Comparison of ENCODE assay signal across 8 cellular contexts in the genomic region with DNA sequence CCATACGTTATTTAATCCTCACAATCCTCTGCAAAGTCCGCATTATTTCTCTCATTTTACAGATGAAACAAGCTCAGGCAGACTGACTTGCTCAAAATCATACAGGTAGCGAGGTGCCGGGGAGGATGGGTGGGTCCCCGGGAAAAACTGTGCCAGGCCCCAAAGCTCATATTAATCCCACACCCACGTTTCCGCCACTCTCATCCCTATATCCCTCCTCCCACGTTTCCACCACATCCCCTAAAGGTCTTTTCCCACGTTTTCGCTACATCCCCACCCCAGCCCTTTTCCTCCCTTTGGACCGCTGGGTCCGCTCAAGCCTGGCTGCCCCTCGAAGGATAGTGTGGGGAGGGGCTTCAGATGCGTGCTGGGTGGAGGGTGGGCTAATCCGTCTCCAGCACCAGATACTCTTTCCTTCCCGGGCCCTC. TPM values are rescaled to one million over a fixed set of nuclear protein-coding genes. Genes with fewer than 3 reads are reported as not detected.
A peak's percentile ranks its signal among the peaks of the same experiment; 100 is the strongest.
DNase-seq lines count a peak whose midpoint lies in the region; ATAC-seq, FAIRE-seq and TF ChIP-seq lines count a peak whose summit lies in the region.

No MANE protein-coding gene starts in this region.

- no peak for TF ChIP-seq POLR2A in GM12892 (IDR thresholded peaks at IDR 0.05; ENCODE audit: low read depth, low read length)

- peak overlapping the region; percentile 74 for H3K4me3 Mint-ChIP-seq in activated CD4-positive, alpha-beta T cell treated with anti-CD3 and anti-CD28 coated beads, Interleukin-2, amount 10 ng/mL, durations not matched to agents 7 days and 5 days
- H3K4me3 Mint-ChIP-seq in activated naive CD8-positive, alpha-beta T cell treated with anti-CD3 and anti-CD28 coated beads for 36 hours = peak overlapping the region; percentile 81

- FAIRE-seq in GM12892 (lab: Jason Lieb, UNC) = no peak

- CTCF ChIA-PET in activated CD4-positive, alpha-beta T cell treated with anti-CD3 and anti-CD28 coated beads, Interleukin-2, amount 10 ng/mL, durations not matched to agents 7 days and 5 days (lab: Charles Lee) = interaction anchor here (1.0 kb wide), 1 partner anchor 694 kb away, joined by 3 read pairs; no protein-coding TSS in a partner anchor

- H3K4me1 ChIP-seq in thoracic aorta (ENCODE audit: control insufficient read depth in 1 of 2, low read depth in 2 of 2) = peaks cover 6 to 17% of the 10 kb centered on the region in 2 donors

- no peaks in the 10 kb centered on the region for H3K36me3 ChIP-seq in kidney epithelial cell (ENCODE audit: control insufficient read depth, insufficient read depth, low read length)
- H3K36me3 ChIP-seq in thoracic aorta = no peaks in the 10 kb centered on the region

- H3K4me1 Mint-ChIP-seq in activated CD4-positive, alpha-beta T cell treated with anti-CD3 and anti-CD28 coated beads, Interleukin-2, amount 10 ng/mL, durations not matched to agents 7 days and 5 days = peaks cover 25% of the 10 kb centered on the region
- H3K4me1 Mint-ChIP-seq in activated naive CD8-positive, alpha-beta T cell treated with anti-CD3 and anti-CD28 coated beads for 36 hours = peaks cover 12% of the 10 kb centered on the region

- no peaks in the 10 kb centered on the region for H3K36me3 Mint-ChIP-seq in activated CD4-positive, alpha-beta T cell treated with anti-CD3 and anti-CD28 coated beads, Interleukin-2, amount 10 ng/mL, durations not matched to agents 7 days and 5 days (ENCODE audit: low read depth)
- H3K36me3 Mint-ChIP-seq in activated naive CD8-positive, alpha-beta T cell treated with anti-CD3 and anti-CD28 coated beads for 36 hours = no peaks in the 10 kb centered on the region

- ATAC-seq in thoracic aorta (ENCODE audit: insufficient number of reproducible peaks, low FRiP score, low read depth) = peak; percentile 26
- ATAC-seq in GM18858 (IDR thresholded peaks at IDR 0.05; ENCODE audit: unreplicated experiment) = no peak

- peak overlapping the region; percentile 79 for H3K27ac Mint-ChIP-seq in activated CD4-positive, alpha-beta T cell treated with anti-CD3 and anti-CD28 coated beads, Interleukin-2, amount 10 ng/mL, durations not matched to agents 7 days and 5 days
- H3K27ac Mint-ChIP-seq in activated naive CD8-positive, alpha-beta T cell treated with anti-CD3 and anti-CD28 coated beads for 36 hours = peak overlapping the region; percentile 42

- H3K27ac ChIP-seq in thoracic aorta = peak overlapping the region; percentile 46 to 65

- H3K9me3 ChIP-seq in thoracic aorta = no peaks in the 10 kb centered on the region

- H3K9me3 Mint-ChIP-seq in activated CD4-positive, alpha-beta T cell treated with anti-CD3 and anti-CD28 coated beads, Interleukin-2, amount 10 ng/mL, durations not matched to agents 7 days and 5 days = no peaks in the 10 kb centered on the region
- no peaks in the 10 kb centered on the region for H3K9me3 Mint-ChIP-seq in activated naive CD8-positive, alpha-beta T cell treated with anti-CD3 and anti-CD28 coated beads for 36 hours

- POLR2A ChIA-PET in activated CD4-positive, alpha-beta T cell treated with anti-CD3 and anti-CD28 coated beads, Interleukin-2, amount 10 ng/mL, durations not matched to agents 7 days and 5 days (lab: Charles Lee) = no interaction called here

- no peaks in the 10 kb centered on the region for H3K27me3 Mint-ChIP-seq in activated CD4-positive, alpha-beta T cell treated with anti-CD3 and anti-CD28 coated beads, Interleukin-2, amount 10 ng/mL, durations not matched to agents 7 days and 5 days
- H3K27me3 Mint-ChIP-seq in activated naive CD8-positive, alpha-beta T cell treated with anti-CD3 and anti-CD28 coated beads for 36 hours = peaks cover 9% of the 10 kb centered on the region

- H3K27me3 ChIP-seq in kidney epithelial cell (ENCODE audit: control insufficient read depth, insufficient read depth, low read length) = no peaks in the 10 kb centered on the region
- H3K27me3 ChIP-seq in thoracic aorta (replicated peaks; ENCODE audit: insufficient read depth) = no peaks in the 10 kb centered on the region

- H3K4me3 ChIP-seq in kidney epithelial cell (ENCODE audit: low read depth, low read length) (peak overlapping the region; percentile 94), thoracic aorta (peak overlapping the region; percentile 78)

- no peak for DNase-seq in activated CD4-positive, alpha-beta T cell treated with anti-CD3 and anti-CD28 coated beads, Interleukin-2, amount 10 ng/mL, durations not matched to agents 7 days and 5 days
- no peak for DNase-seq in activated CD4-positive, alpha-beta T cell treated with anti-CD3 and anti-CD28 coated beads for 4 hours
- DNase-seq in activated naive CD8-positive, alpha-beta T cell treated with anti-CD3 and anti-CD28 coated beads for 36 hours = no peak
- DNase-seq in kidney epithelial cell (ENCODE audit: low read depth) (no peak), thoracic aorta (ENCODE audit: low spot score) (no peak), GM12892 (ENCODE audit: insufficient read length) (no peak), ureter (ENCODE audit: low spot score) (no peak)

- TF ChIP-seq CTCF in kidney epithelial cell (IDR thresholded peaks at IDR 0.05; ENCODE audit: insufficient read depth, low read length, poor library complexity, severe bottlenecking) = no peak
- TF ChIP-seq CTCF in thoracic aorta (IDR thresholded peaks at IDR 0.05) = no peak

RNA-seq across cellular contexts. Expression of a gene that starts 0.4 kb away (rescaled TPM):
- total RNA-seq in activated CD4-positive, alpha-beta T cell treated with anti-CD3 and anti-CD28 coated beads, Interleukin-2, amount 10 ng/mL, durations not matched to agents 7 days and 5 days = 1 to 10 TPM; 8.1 TPM
- 1 to 10 TPM; 2.1 to 3.0 TPM for total RNA-seq in activated naive CD8-positive, alpha-beta T cell treated with anti-CD3 and anti-CD28 coated beads for 36 hours
- 3.3 and 4.9 TPM in 2 replicates for total RNA-seq in kidney epithelial cell
- total RNA-seq in thoracic aorta = 1 to 10 TPM; 3.5 to 5.1 TPM
- polyA plus RNA-seq in GM12892 (2012; ENCODE audit: missing spikeins) = 13.2 TPM
- total RNA-seq in ureter = 5.0 TPM
